ENCODE assay signal across 8 cellular contexts in the genomic region with DNA sequence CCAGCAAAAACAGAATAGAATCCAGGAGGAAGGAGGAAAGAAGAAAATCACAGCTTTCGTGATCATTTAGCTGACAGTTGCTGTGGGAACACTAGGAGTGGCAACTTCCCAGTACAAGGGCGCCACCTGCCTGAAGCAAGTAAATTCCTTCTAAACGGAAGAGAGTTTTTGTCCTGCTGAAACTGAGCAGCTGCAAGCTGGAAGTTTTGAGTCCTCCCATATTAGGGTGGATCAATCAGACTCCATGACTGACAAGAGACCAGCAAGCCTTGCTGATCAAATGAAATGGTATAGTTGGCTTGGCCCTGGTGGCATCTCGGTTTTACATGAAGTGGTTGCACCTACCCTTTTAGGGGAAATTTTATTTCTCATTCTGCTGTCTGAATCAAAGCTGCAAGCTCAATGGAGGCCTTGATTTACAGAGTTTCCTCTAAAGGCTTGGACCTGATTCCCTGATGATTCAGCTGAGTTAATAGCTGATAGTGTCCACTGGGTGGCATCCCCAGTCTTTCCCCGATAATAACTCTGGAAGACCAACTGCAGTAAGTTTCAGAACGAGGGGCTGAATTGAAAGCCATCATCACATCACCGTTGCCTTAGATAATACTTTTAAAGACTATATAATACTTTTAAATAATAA.
A peak's percentile ranks its signal among the peaks of the same experiment; 100 is the strongest.
DNase-seq lines count a peak whose midpoint lies in the region; ATAC-seq and TF ChIP-seq lines count a peak whose summit lies in the region.

No MANE protein-coding gene starts in this region.

- no peak overlapping the region for H3K4me3 Mint-ChIP-seq in activated CD4-positive, alpha-beta T cell treated with anti-CD3 and anti-CD28 coated beads for 36 hours
- no peak overlapping the region for H3K4me3 Mint-ChIP-seq in activated T-helper 2 cell treated with anti-CD3 and anti-CD28 coated beads, Interferon-gamma antibody, Interleukin-2, Interleukin-4, amounts not matched to agents 10 μg/mL and 5 μg/mL and 100 μg/mL, durations not matched to agents 14 hours and 24 hours and 36 hours (ENCODE audit: low read depth)

- peak overlapping the region; percentile 30 for H3K4me3 ChIP-seq in left ventricle myocardium inferior
- no peak overlapping the region for H3K4me3 ChIP-seq in prostate gland

- H3K27ac ChIP-seq in left ventricle myocardium inferior (replicated peaks) (peak overlapping the region; percentile 47), prostate gland (no peak overlapping the region)

- H3K36me3 ChIP-seq in left ventricle myocardium inferior (no peaks in the 10 kb centered on the region), prostate gland (no peaks in the 10 kb centered on the region)

- WGBS in prostate gland, result 42% methylated on average over 7 of the region's 7 CpGs

- H3K36me3 Mint-ChIP-seq in activated CD4-positive, alpha-beta T cell treated with anti-CD3 and anti-CD28 coated beads for 36 hours (ENCODE audit: low read depth), result no peaks in the 10 kb centered on the region
- H3K36me3 Mint-ChIP-seq in activated T-helper 2 cell treated with anti-CD3 and anti-CD28 coated beads, Interferon-gamma antibody, Interleukin-2, Interleukin-4, amounts not matched to agents 10 μg/mL and 5 μg/mL and 100 μg/mL, durations not matched to agents 14 hours and 24 hours and 36 hours (ENCODE audit: low read depth), result no peaks in the 10 kb centered on the region

- no peak for ATAC-seq in activated CD4-positive, alpha-beta T cell treated with anti-CD3 and anti-CD28 coated beads for 36 hours
- peak; percentile 80 for ATAC-seq in HG02870 (IDR thresholded peaks at IDR 0.05; ENCODE audit: unreplicated experiment)

- CTCF ChIA-PET in activated CD4-positive, alpha-beta T cell treated with anti-CD3 and anti-CD28 coated beads for 36 hours (lab: Charles Lee), result interaction anchor here (0.6 to 2.8 kb wide), 6 partner anchors 12 to 808 kb away, joined by 3 to 13 read pairs (median 3); no protein-coding TSS in a partner anchor

- H3K27me3 Mint-ChIP-seq in activated CD4-positive, alpha-beta T cell treated with anti-CD3 and anti-CD28 coated beads for 36 hours, result no peaks in the 10 kb centered on the region
- no peaks in the 10 kb centered on the region for H3K27me3 Mint-ChIP-seq in activated T-helper 2 cell treated with anti-CD3 and anti-CD28 coated beads, Interferon-gamma antibody, Interleukin-2, Interleukin-4, amounts not matched to agents 10 μg/mL and 5 μg/mL and 100 μg/mL, durations not matched to agents 14 hours and 24 hours and 36 hours (ENCODE audit: low read depth)

- H3K4me1 ChIP-seq in left ventricle myocardium inferior (peaks cover 13% of the 10 kb centered on the region), prostate gland (replicated peaks) (no peaks in the 10 kb centered on the region)

- DNase-seq in activated CD4-positive, alpha-beta T cell treated with anti-CD3 and anti-CD28 coated beads for 36 hours, result peak; percentile 71
- DNase-seq in activated CD4-positive, alpha-beta T cell treated with anti-CD3 and anti-CD28 coated beads, Interleukin-2, amount 50 U/mL, for 1 hour, result no peak
- DNase-seq in NCI-H2227 treated with DMSO at 0.1 percent for 48 hours (lab: John Stamatoyannopoulos, UW), result peak; percentile 74
- peak; percentile 29 for DNase-seq in amniotic stem cell (lab: John Stamatoyannopoulos, UW)
- peak; percentile 51 for DNase-seq in left ventricle myocardium inferior
- DNase-seq in prostate gland (ENCODE audit: low spot score), result peak; percentile 56
- DNase-seq in activated T-helper 2 cell treated with anti-CD3 and anti-CD28 coated beads, Interferon-gamma antibody, Interleukin-2, Interleukin-4, amounts not matched to agents 10 μg/mL and 5 μg/mL and 100 μg/mL, durations not matched to agents 14 hours and 24 hours and 36 hours (ENCODE audit: low spot score), result no peak

- TF ChIP-seq CTCF in left ventricle myocardium inferior (IDR thresholded peaks at IDR 0.05; ENCODE audit: borderline replicate concordance) (peak; percentile 73), prostate gland (IDR thresholded peaks at IDR 0.05) (peak; percentile 28 to 73 (median 59))

- TF ChIP-seq POLR2A in prostate gland (IDR thresholded peaks at IDR 0.05), result no peak

- H3K27ac Mint-ChIP-seq in activated CD4-positive, alpha-beta T cell treated with anti-CD3 and anti-CD28 coated beads for 36 hours, result no peak overlapping the region
- no peak overlapping the region for H3K27ac Mint-ChIP-seq in activated T-helper 2 cell treated with anti-CD3 and anti-CD28 coated beads, Interferon-gamma antibody, Interleukin-2, Interleukin-4, amounts not matched to agents 10 μg/mL and 5 μg/mL and 100 μg/mL, durations not matched to agents 14 hours and 24 hours and 36 hours

- POLR2A ChIA-PET in activated CD4-positive, alpha-beta T cell treated with anti-CD3 and anti-CD28 coated beads for 36 hours (lab: Charles Lee), result no interaction called here

- H3K9me3 Mint-ChIP-seq in activated CD4-positive, alpha-beta T cell treated with anti-CD3 and anti-CD28 coated beads for 36 hours (ENCODE audit: low read depth), result no peaks in the 10 kb centered on the region
- H3K9me3 Mint-ChIP-seq in activated T-helper 2 cell treated with anti-CD3 and anti-CD28 coated beads, Interferon-gamma antibody, Interleukin-2, Interleukin-4, amounts not matched to agents 10 μg/mL and 5 μg/mL and 100 μg/mL, durations not matched to agents 14 hours and 24 hours and 36 hours, result no peaks in the 10 kb centered on the region

- intact Hi-C loops in activated CD4-positive, alpha-beta T cell treated with anti-CD3 and anti-CD28 coated beads for 36 hours (cut with DNase I, micrococcal nuclease), result loop anchor here (1.0 to 5.0 kb wide), 2 partner anchors 283 to 771 kb away; no protein-coding TSS in a partner anchor
- intact Hi-C loops in left ventricle myocardium inferior (cut with micrococcal nuclease), result loop anchor here (5.0 kb wide), 1 partner anchor 773 kb away; no protein-coding TSS in a partner anchor
- intact Hi-C loops in prostate gland (cut with DNase I), result loop anchor here (5.0 kb wide), 1 partner anchor 773 kb away; no protein-coding TSS in a partner anchor
- intact Hi-C loops in activated T-helper 2 cell treated with anti-CD3 and anti-CD28 coated beads, Interferon-gamma antibody, Interleukin-2, Interleukin-4, amounts not matched to agents 10 μg/mL and 5 μg/mL and 100 μg/mL, durations not matched to agents 14 hours and 24 hours and 36 hours (cut with micrococcal nuclease), result no loop called here

- H3K9me3 ChIP-seq in left ventricle myocardium inferior (replicated peaks), result no peaks in the 10 kb centered on the region
- no peaks in the 10 kb centered on the region for H3K9me3 ChIP-seq in prostate gland

- no peaks in the 10 kb centered on the region for H3K4me1 Mint-ChIP-seq in activated CD4-positive, alpha-beta T cell treated with anti-CD3 and anti-CD28 coated beads for 36 hours
- H3K4me1 Mint-ChIP-seq in activated T-helper 2 cell treated with anti-CD3 and anti-CD28 coated beads, Interferon-gamma antibody, Interleukin-2, Interleukin-4, amounts not matched to agents 10 μg/mL and 5 μg/mL and 100 μg/mL, durations not matched to agents 14 hours and 24 hours and 36 hours (ENCODE audit: low read depth), result no peaks in the 10 kb centered on the region

- H3K27me3 ChIP-seq in left ventricle myocardium inferior (ENCODE audit: low read depth), result no peaks in the 10 kb centered on the region
- no peaks in the 10 kb centered on the region for H3K27me3 ChIP-seq in prostate gland (replicated peaks; ENCODE audit: insufficient read depth)

Comparison
In these comparisons a context has a peak if more than half of its experiments do, and no peak if none do; other contexts are left out.
1. DNase-seq: peak in activated CD4-positive, alpha-beta T cell treated with anti-CD3 and anti-CD28 coated beads for 36 hours (single experiment), NCI-H2227 treated with DMSO at 0.1 percent for 48 hours (single experiment), amniotic stem cell (single experiment), left ventricle myocardium inferior (single experiment) and prostate gland (single experiment); none in activated CD4-positive, alpha-beta T cell treated with anti-CD3 and anti-CD28 coated beads, Interleukin-2, amount 50 U/mL, for 1 hour (single experiment) and activated T-helper 2 cell treated with anti-CD3 and anti-CD28 coated beads, Interferon-gamma antibody, Interleukin-2, Interleukin-4, amounts not matched to agents 10 μg/mL and 5 μg/mL and 100 μg/mL, durations not matched to agents 14 hours and 24 hours and 36 hours (single experiment).